ENCODE assay signal across 20 cellular contexts in genomic region chr12:88802307-88802706, GRCh38.
DNase-seq lines count a peak whose midpoint lies in the region; ATAC-seq and TF ChIP-seq lines count a peak whose summit lies in the region.
"Had no signal": no experiment of that assay in that cellular context is flagged by ENCODE, and none has a peak within 500 bp of the region (broad histone marks: within the 10 kb centered on the region; RNA-seq: fewer than 3 reads in every experiment).

No MANE protein-coding gene starts in this region.

- H3K56ac ChIP-seq in mesendoderm (ENCODE audit: low read length): no peak overlapping the region

- peak overlapping the region; percentile 51 for H3K18ac ChIP-seq in mesendoderm (ENCODE audit: low read length)

- no peaks in the 10 kb centered on the region for H3K79me1 ChIP-seq in mesendoderm (ENCODE audit: low read length)

- TF ChIP-seq CTCF in GM12865 (IDR thresholded peaks at IDR 0.05; ENCODE audit: insufficient read depth, low read depth, low read length, missing control alignments): no peak

- no peaks in the 10 kb centered on the region for H3K27me3 Mint-ChIP-seq in activated CD4-positive, alpha-beta T cell treated with anti-CD3 and anti-CD28 coated beads, Interleukin-2, amount 10 ng/mL, durations not matched to agents 7 days and 5 days
- H3K27me3 Mint-ChIP-seq in stimulated activated naive B cell treated with anti-CD40 and anti-IgM and Interleukin-4, amounts not matched to agents 10 μg/mL and 1 μg/mL and 100 μg/mL, for 72 hours: no peaks in the 10 kb centered on the region
- H3K27me3 Mint-ChIP-seq: IgD-negative memory B cell, T-helper 17 cell had no signal

- CTCF ChIA-PET in activated CD4-positive, alpha-beta T cell treated with anti-CD3 and anti-CD28 coated beads, Interleukin-2, amount 10 ng/mL, durations not matched to agents 7 days and 5 days (lab: Charles Lee): no interaction called here

- no peaks in the 10 kb centered on the region for H3K36me3 Mint-ChIP-seq in activated CD4-positive, alpha-beta T cell treated with anti-CD3 and anti-CD28 coated beads, Interleukin-2, amount 10 ng/mL, durations not matched to agents 7 days and 5 days (ENCODE audit: low read depth)
- no peaks in the 10 kb centered on the region for H3K36me3 Mint-ChIP-seq in stimulated activated naive B cell treated with anti-CD40 and anti-IgM and Interleukin-4, amounts not matched to agents 10 μg/mL and 1 μg/mL and 100 μg/mL, for 72 hours
- H3K36me3 Mint-ChIP-seq: CD8-positive, alpha-beta memory T cell; IgD-negative memory B cell had no signal

- no peaks in the 10 kb centered on the region for H3K79me2 ChIP-seq in mesendoderm (ENCODE audit: control insufficient read depth, insufficient read depth, low read length)

- DNase-seq in GM12865 (ENCODE audit: low read depth): peak; percentile 58
- DNase-seq in mesendoderm: no peak
- DNase-seq in activated CD4-positive, alpha-beta T cell treated with anti-CD3 and anti-CD28 coated beads, Interleukin-2, amount 10 ng/mL, durations not matched to agents 7 days and 5 days: no peak
- DNase-seq in stimulated activated naive B cell treated with anti-CD40 and anti-IgM and Interleukin-4, amounts not matched to agents 10 μg/mL and 1 μg/mL and 100 μg/mL, for 72 hours: no peak
- no peak for DNase-seq in NAMALWA (ENCODE audit: low spot score)
- no peak for DNase-seq in Ammon's horn (ENCODE audit: low spot score)
- DNase-seq: 8988T; C1 segment of cervical spinal cord; Calu3; CD8-positive, alpha-beta memory T cell; NCI-H1417; NCI-H187; NCI-H446 treated with DMSO at 0.1 percent for 48 hours; NCI-H526 treated with DMSO at 0.1 percent for 48 hours; SW 1271; T-helper 17 cell had no signal

- H2AK5ac ChIP-seq in mesendoderm (ENCODE audit: low read length): no peak overlapping the region

- no peaks in the 10 kb centered on the region for H3K4me1 Mint-ChIP-seq in activated CD4-positive, alpha-beta T cell treated with anti-CD3 and anti-CD28 coated beads, Interleukin-2, amount 10 ng/mL, durations not matched to agents 7 days and 5 days
- H3K4me1 Mint-ChIP-seq in stimulated activated naive B cell treated with anti-CD40 and anti-IgM and Interleukin-4, amounts not matched to agents 10 μg/mL and 1 μg/mL and 100 μg/mL, for 72 hours: no peaks in the 10 kb centered on the region
- H3K4me1 Mint-ChIP-seq: CD8-positive, alpha-beta memory T cell; IgD-negative memory B cell; T-helper 17 cell had no signal

- H4K8ac ChIP-seq in mesendoderm (ENCODE audit: low read depth, low read length): no peak overlapping the region

- no peak overlapping the region for H3K9ac ChIP-seq in mesendoderm (ENCODE audit: low read length)

- H3K27me3 ChIP-seq in mesendoderm (ENCODE audit: insufficient read depth, low read length, poor library complexity): no peaks in the 10 kb centered on the region

- H3K9me3 Mint-ChIP-seq in activated CD4-positive, alpha-beta T cell treated with anti-CD3 and anti-CD28 coated beads, Interleukin-2, amount 10 ng/mL, durations not matched to agents 7 days and 5 days: peaks cover 5% of the 10 kb centered on the region
- H3K9me3 Mint-ChIP-seq in stimulated activated naive B cell treated with anti-CD40 and anti-IgM and Interleukin-4, amounts not matched to agents 10 μg/mL and 1 μg/mL and 100 μg/mL, for 72 hours: peaks cover 5 to 7% of the 10 kb centered on the region in 2 donors

- POLR2A ChIA-PET in activated CD4-positive, alpha-beta T cell treated with anti-CD3 and anti-CD28 coated beads, Interleukin-2, amount 10 ng/mL, durations not matched to agents 7 days and 5 days (lab: Charles Lee): no interaction called here

- no peak overlapping the region for H2BK5ac ChIP-seq in mesendoderm (ENCODE audit: low read length)

- H3K27ac Mint-ChIP-seq in activated CD4-positive, alpha-beta T cell treated with anti-CD3 and anti-CD28 coated beads, Interleukin-2, amount 10 ng/mL, durations not matched to agents 7 days and 5 days: no peak overlapping the region
- no peak overlapping the region for H3K27ac Mint-ChIP-seq in stimulated activated naive B cell treated with anti-CD40 and anti-IgM and Interleukin-4, amounts not matched to agents 10 μg/mL and 1 μg/mL and 100 μg/mL, for 72 hours
- H3K27ac Mint-ChIP-seq: CD8-positive, alpha-beta memory T cell; IgD-negative memory B cell; T-helper 17 cell had no signal

- no peaks in the 10 kb centered on the region for H3K4me1 ChIP-seq in mesendoderm (ENCODE audit: control insufficient read depth, low read depth, low read length)

- H4K5ac ChIP-seq in mesendoderm (ENCODE audit: low read length): no peak overlapping the region

- no peak overlapping the region for H3K27ac ChIP-seq in mesendoderm (ENCODE audit: low read depth, low read length)

- no peaks in the 10 kb centered on the region for H3K36me3 ChIP-seq in mesendoderm (ENCODE audit: control insufficient read depth, insufficient read depth, low read length)

- ATAC-seq in GM21390 (IDR thresholded peaks at IDR 0.05; ENCODE audit: unreplicated experiment): peak; percentile 58
- peak; percentile 60 for ATAC-seq in HG03025 (IDR thresholded peaks at IDR 0.05; ENCODE audit: low FRiP score, unreplicated experiment)
- ATAC-seq in stimulated activated naive B cell treated with anti-CD40 and anti-IgM and Interleukin-4, amounts not matched to agents 10 μg/mL and 1 μg/mL and 100 μg/mL, for 72 hours (replicated peaks): no peak
- ATAC-seq: Right ventricle myocardium inferior, T-helper 17 cell had no signal

- no peak overlapping the region for H2BK120ac ChIP-seq in mesendoderm (ENCODE audit: low read depth, low read length)

- H3K23ac ChIP-seq in mesendoderm (ENCODE audit: low read length): no peak overlapping the region

- H3K4me2 ChIP-seq in mesendoderm (ENCODE audit: low read length): no peak overlapping the region

- H3K4ac ChIP-seq in mesendoderm (ENCODE audit: low read depth, low read length): no peak overlapping the region

- no peak overlapping the region for H3K4me3 Mint-ChIP-seq in activated CD4-positive, alpha-beta T cell treated with anti-CD3 and anti-CD28 coated beads, Interleukin-2, amount 10 ng/mL, durations not matched to agents 7 days and 5 days
- no peak overlapping the region for H3K4me3 Mint-ChIP-seq in stimulated activated naive B cell treated with anti-CD40 and anti-IgM and Interleukin-4, amounts not matched to agents 10 μg/mL and 1 μg/mL and 100 μg/mL, for 72 hours
- H3K4me3 Mint-ChIP-seq: CD8-positive, alpha-beta memory T cell; IgD-negative memory B cell; T-helper 17 cell had no signal

- H2BK15ac ChIP-seq in mesendoderm (replicated peaks; ENCODE audit: low read depth): no peak overlapping the region

- no peak overlapping the region for H3K4me3 ChIP-seq in GM12865 (ENCODE audit: low read depth, low read length)
- H3K4me3 ChIP-seq in mesendoderm (ENCODE audit: low read length): no peak overlapping the region

Comparison
In these comparisons a context has a peak if more than half of its experiments do, and no peak if none do; other contexts are left out.
1. ATAC-seq: peak in GM21390 (single experiment) and HG03025 (single experiment); none in stimulated activated naive B cell treated with anti-CD40 and anti-IgM and Interleukin-4, amounts not matched to agents 10 μg/mL and 1 μg/mL and 100 μg/mL, for 72 hours (0 of 2).